ENCODE assay signal across 32 cellular contexts in genomic region chr3:178277605-178278004, GRCh38.
DNase-seq lines count a peak whose midpoint lies in the region; ATAC-seq, FAIRE-seq and TF ChIP-seq lines count a peak whose summit lies in the region.
"Had no signal": no experiment of that assay in that cellular context is flagged by ENCODE, and none has a peak within 500 bp of the region (broad histone marks: within the 10 kb centered on the region; RNA-seq: fewer than 3 reads in every experiment).

No MANE protein-coding gene starts in this region.

- CTCF ChIA-PET in Calu3 (lab: Charles Lee), result interaction anchor here (0.5 to 0.7 kb wide), 2 partner anchors 498 to 1994 kb away, joined by 3 to 5 read pairs; no protein-coding TSS in a partner anchor
- CTCF ChIA-PET in CD4-positive, alpha-beta memory T cell (lab: Charles Lee; ENCODE audit: partially characterized antibody), result interaction anchor here (1.2 kb wide), 1 partner anchor 14 kb away, joined by 3 read pairs; no protein-coding TSS in a partner anchor

- intact Hi-C loops in Calu3 (cut with micrococcal nuclease; ENCODE audit: unreplicated experiment), result no loop called here
- intact Hi-C loops in left lung (cut with DNase I), result no loop called here
- intact Hi-C loops in CD4-positive, alpha-beta memory T cell (cut with micrococcal nuclease), result no loop called here

- H3K9me3 Mint-ChIP-seq in Calu3 (ENCODE audit: low read depth, unreplicated experiment), result peaks cover 11% of the 10 kb centered on the region
- peaks cover 0 to 35% (median 28%) of the 10 kb centered on the region in 8 donors for H3K9me3 Mint-ChIP-seq in CD4-positive, alpha-beta memory T cell

- DNase-seq in Calu3 (peak; percentile 13), RCC 7860 (ENCODE audit: low spot score) (peak; percentile 24), epithelial cell of prostate (ENCODE audit: low read depth, low spot score) (peak; percentile 50), left lung (no peak), HCEC 1CT (no peak)
- DNase-seq in CD4-positive, alpha-beta memory T cell, result no peak
- DNase-seq: activated CD4-positive, alpha-beta memory T cell treated with anti-CD3 and anti-CD28 coated beads for 36 hours; activated CD4-positive, alpha-beta T cell treated with anti-CD3 and anti-CD28 coated beads for 1 hour; activated CD8-positive, alpha-beta memory T cell treated with anti-CD3 and anti-CD28 coated beads, Interleukin-2, amount 50 U/mL, for 4 hours; activated naive CD4-positive, alpha-beta T cell treated with Interleukin-2 at 50 U/mL for 16 hours; amniotic stem cell; CD4-positive, alpha-beta T cell; head of caudate nucleus; Kasumi-1; kidney; NCI-H1436; NCI-H2081 treated with DMSO at 0.1 percent for 48 hours; NCI-H2227 treated with DMSO at 0.1 percent for 48 hours; NCI-H526 treated with DMSO at 0.1 percent for 48 hours; PC-9; SHP77; stimulated activated CD4-positive, alpha-beta T cell treated with anti-CD3 and anti-CD28 coated beads, Interleukin-15, amount 100 ng/mL, for 24 hours; stimulated activated CD4-positive, alpha-beta T cell treated with anti-CD3 and anti-CD28 coated beads, Interleukin-4, amount 100 ng/mL, for 4 hours; transverse colon had no signal

- ATAC-seq in left lung (peak; percentile 64), GM19023 (IDR thresholded peaks at IDR 0.05; ENCODE audit: unreplicated experiment) (no peak), GM21515 (IDR thresholded peaks at IDR 0.05; ENCODE audit: unreplicated experiment) (no peak)
- ATAC-seq: A549; stimulated activated effector memory CD8-positive, alpha-beta T cell treated with anti-CD3 and anti-CD28 coated beads, Interleukin-12 subunit alpha, Interleukin-12 subunit beta, amount 100 ng/mL, for 72 hours had no signal

- H3K27ac Mint-ChIP-seq in Calu3 (ENCODE audit: unreplicated experiment), result no peak overlapping the region
- no peak overlapping the region for H3K27ac Mint-ChIP-seq in CD4-positive, alpha-beta memory T cell
- H3K27ac Mint-ChIP-seq: activated CD4-positive, alpha-beta memory T cell treated with anti-CD3 and anti-CD28 coated beads for 36 hours; CD4-positive, alpha-beta T cell; memory B cell; stimulated activated effector memory CD8-positive, alpha-beta T cell treated with anti-CD3 and anti-CD28 coated beads, Interleukin-12 subunit alpha, Interleukin-12 subunit beta, amount 100 ng/mL, for 72 hours had no signal

- H3K27ac ChIP-seq in epithelial cell of prostate, result no peak overlapping the region
- no peak overlapping the region for H3K27ac ChIP-seq in left lung
- H3K27ac ChIP-seq in CD4-positive, alpha-beta memory T cell (ENCODE audit: low read depth, low read length), result no peak overlapping the region
- H3K27ac ChIP-seq: A549, PC-9, prostate gland had no signal

- no peak overlapping the region for H3K4me3 Mint-ChIP-seq in Calu3 (ENCODE audit: low read depth, unreplicated experiment)
- no peak overlapping the region for H3K4me3 Mint-ChIP-seq in CD4-positive, alpha-beta memory T cell
- H3K4me3 Mint-ChIP-seq: activated CD4-positive, alpha-beta memory T cell treated with anti-CD3 and anti-CD28 coated beads for 36 hours; CD4-positive, alpha-beta T cell; memory B cell; stimulated activated effector memory CD8-positive, alpha-beta T cell treated with anti-CD3 and anti-CD28 coated beads, Interleukin-12 subunit alpha, Interleukin-12 subunit beta, amount 100 ng/mL, for 72 hours had no signal

- FAIRE-seq in RCC 7860 (lab: Jason Lieb, UNC), result peak; percentile 60
- FAIRE-seq: A549, endothelial cell of umbilical vein, GM18507, kidney had no signal

- H3K36me3 Mint-ChIP-seq in Calu3 (ENCODE audit: insufficient read depth, unreplicated experiment), result no peaks in the 10 kb centered on the region
- peaks cover 0 to 2% of the 10 kb centered on the region in 2 donors for H3K36me3 Mint-ChIP-seq in CD4-positive, alpha-beta memory T cell
- H3K36me3 Mint-ChIP-seq: activated CD4-positive, alpha-beta memory T cell treated with anti-CD3 and anti-CD28 coated beads for 36 hours; memory B cell; stimulated activated effector memory CD8-positive, alpha-beta T cell treated with anti-CD3 and anti-CD28 coated beads, Interleukin-12 subunit alpha, Interleukin-12 subunit beta, amount 100 ng/mL, for 72 hours had no signal

- POLR2A ChIA-PET in CD4-positive, alpha-beta memory T cell (lab: Charles Lee; ENCODE audit: partially characterized antibody), result no interaction called here

- H3K4me3 ChIP-seq in left lung, result no peak overlapping the region
- no peak overlapping the region for H3K4me3 ChIP-seq in CD4-positive, alpha-beta memory T cell (ENCODE audit: low read length in 2 of 2)
- H3K4me3 ChIP-seq: A549, PC-9, prostate gland, transverse colon had no signal

- no peaks in the 10 kb centered on the region for H3K27me3 Mint-ChIP-seq in Calu3 (ENCODE audit: unreplicated experiment)
- peaks cover 0 to 2% of the 10 kb centered on the region in 2 donors for H3K27me3 Mint-ChIP-seq in CD4-positive, alpha-beta memory T cell
- H3K27me3 Mint-ChIP-seq: activated CD4-positive, alpha-beta memory T cell treated with anti-CD3 and anti-CD28 coated beads for 36 hours; CD4-positive, alpha-beta T cell had no signal

- H3K27me3 ChIP-seq in left lung, result no peaks in the 10 kb centered on the region
- no peaks in the 10 kb centered on the region for H3K27me3 ChIP-seq in CD4-positive, alpha-beta memory T cell (ENCODE audit: insufficient read depth, low read length)
- H3K27me3 ChIP-seq: transverse colon had no signal

- no peak for TF ChIP-seq CTCF in Calu3 (IDR thresholded peaks at IDR 0.05; ENCODE audit: unreplicated experiment)
- TF ChIP-seq CTCF in left lung (IDR thresholded peaks at IDR 0.05), result no peak

- peaks cover 0 to 38% of the 10 kb centered on the region in 2 donors for H3K9me3 ChIP-seq in left lung
- H3K9me3 ChIP-seq in CD4-positive, alpha-beta memory T cell (ENCODE audit: control insufficient read depth in 1 of 2, low read length in 2 of 2), result peaks cover 0 to 6% of the 10 kb centered on the region in 2 donors
- H3K9me3 ChIP-seq: prostate gland had no signal

- no peaks in the 10 kb centered on the region for H3K36me3 ChIP-seq in left lung
- no peaks in the 10 kb centered on the region for H3K36me3 ChIP-seq in CD4-positive, alpha-beta memory T cell (ENCODE audit: insufficient read depth, low read length)
- H3K36me3 ChIP-seq: prostate gland, transverse colon had no signal

- no peaks in the 10 kb centered on the region for H3K4me1 ChIP-seq in left lung
- H3K4me1 ChIP-seq in CD4-positive, alpha-beta memory T cell (ENCODE audit: insufficient read depth, low read length), result no peaks in the 10 kb centered on the region
- H3K4me1 ChIP-seq: A549, prostate gland had no signal

- no TSS peak for BruUV-seq in Calu3 (replicated peaks; lab: Mats Ljungman, UMichigan)

- no peaks in the 10 kb centered on the region for H3K4me1 Mint-ChIP-seq in Calu3 (ENCODE audit: low read depth, unreplicated experiment)
- H3K4me1 Mint-ChIP-seq in CD4-positive, alpha-beta memory T cell, result no peaks in the 10 kb centered on the region
- H3K4me1 Mint-ChIP-seq: memory B cell; stimulated activated effector memory CD8-positive, alpha-beta T cell treated with anti-CD3 and anti-CD28 coated beads, Interleukin-12 subunit alpha, Interleukin-12 subunit beta, amount 100 ng/mL, for 72 hours had no signal

Comparison
In these comparisons a context has a peak if more than half of its experiments do, and no peak if none do; other contexts are left out.
1. DNase-seq: peak in Calu3 (single experiment), RCC 7860 (single experiment) and epithelial cell of prostate (single experiment); none in left lung (0 of 2), HCEC 1CT (single experiment) and CD4-positive, alpha-beta memory T cell (0 of 5).